In genomic region chr1:174946020-174946419, GRCh38 we compare ENCODE assay signal across 24 cellular contexts. TPM values are rescaled to one million over a fixed set of nuclear protein-coding genes. Genes with fewer than 3 reads are reported as not detected.
A peak's percentile ranks its signal among the peaks of the same experiment; 100 is the strongest.
DNase-seq lines count a peak whose midpoint lies in the region; ATAC-seq and TF ChIP-seq lines count a peak whose summit lies in the region.
"Had no signal": no experiment of that assay in that cellular context is flagged by ENCODE, and none has a peak within 500 bp of the region (broad histone marks: within the 10 kb centered on the region; RNA-seq: fewer than 3 reads in every experiment).

No MANE protein-coding gene starts in this region.

- H3K9ac ChIP-seq in mesendoderm (ENCODE audit: low read length): no peak overlapping the region
- H3K9ac ChIP-seq: BLaER1 had no signal

- H3K27me3 Mint-ChIP-seq in GM23338 (ENCODE audit: insufficient read depth, low read depth, poor library complexity): peaks cover 5% of the 10 kb centered on the region
- no peaks in the 10 kb centered on the region for H3K27me3 Mint-ChIP-seq in brain
- H3K27me3 Mint-ChIP-seq: IgD-negative memory B cell had no signal

- H3K4me3 ChIP-seq in GM23338: no peak overlapping the region
- no peak overlapping the region for H3K4me3 ChIP-seq in mesendoderm (ENCODE audit: low read length)
- H3K4me3 ChIP-seq in retinal pigment epithelial cell (ENCODE audit: low read length): no peak overlapping the region
- H3K4me3 ChIP-seq: A549, BLaER1 had no signal

- DNase-seq in GM23338 (ENCODE audit: low spot score): no peak
- peak; percentile 63 for DNase-seq in mesendoderm
- peak; percentile 82 for DNase-seq in retinal pigment epithelial cell (ENCODE audit: low read depth)
- no peak for DNase-seq in NCI-H1436 (lab: John Stamatoyannopoulos, UW)
- DNase-seq in NCI-H187 treated with DMSO at 0.1 percent for 48 hours (lab: John Stamatoyannopoulos, UW): no peak
- no peak for DNase-seq in OCI-M2 (lab: John Stamatoyannopoulos, UW; ENCODE audit: unreplicated experiment)
- DNase-seq: CD8-positive, alpha-beta T cell; H7; Kasumi-1; MM.1S; NCI-H1092 treated with DMSO at 0.1 percent for 48 hours; NCI-H1694 treated with DMSO at 0.1 percent for 48 hours; NCI-H2227 treated with DMSO at 0.1 percent for 48 hours; NCI-H510A treated with DMSO at 0.1 percent for 48 hours; NCI-H774; PC-3; SIG-M5 had no signal

- H2BK15ac ChIP-seq in mesendoderm (replicated peaks; ENCODE audit: low read depth): no peak overlapping the region

- H3K36me3 Mint-ChIP-seq in GM23338 (ENCODE audit: low read depth): peaks cover 6% of the 10 kb centered on the region; the same call in 2 of the 3 replicates
- H3K36me3 Mint-ChIP-seq in brain: no peaks in the 10 kb centered on the region
- H3K36me3 Mint-ChIP-seq: CD8-positive, alpha-beta T cell had no signal

- no peaks in the 10 kb centered on the region; the same call in 2 of the 3 replicates for H3K9me3 Mint-ChIP-seq in GM23338
- no peaks in the 10 kb centered on the region for H3K9me3 Mint-ChIP-seq in brain
- H3K9me3 Mint-ChIP-seq: CD8-positive, alpha-beta T cell; IgD-negative memory B cell had no signal

- H3K36me3 ChIP-seq in GM23338 (ENCODE audit: insufficient read depth) (no peaks in the 10 kb centered on the region), mesendoderm (ENCODE audit: control insufficient read depth, insufficient read depth, low read length) (no peaks in the 10 kb centered on the region)
- H3K36me3 ChIP-seq: BLaER1 had no signal

- H3K4me1 Mint-ChIP-seq in GM23338 (peaks cover 10% of the 10 kb centered on the region), brain (peaks cover 33% of the 10 kb centered on the region)

- H3K27ac ChIP-seq in GM23338 (ENCODE audit: low read depth) (peak overlapping the region; percentile 72; the same call in 1 of the 2 replicates), mesendoderm (ENCODE audit: low read depth, low read length) (no peak overlapping the region)
- H3K27ac ChIP-seq: A549, BLaER1, RWPE1 had no signal

- TF ChIP-seq CTCF in GM23338 (conservative IDR thresholded peaks at IDR 0.05; ENCODE audit: low read depth in 2 of 2) (no peak), brain (conservative IDR thresholded peaks at IDR 0.05) (no peak), retinal pigment epithelial cell (conservative IDR thresholded peaks at IDR 0.05; ENCODE audit: low read depth, low read length) (no peak)

- H4K8ac ChIP-seq in mesendoderm (ENCODE audit: low read depth, low read length): no peak overlapping the region

- no peak overlapping the region for H3K56ac ChIP-seq in mesendoderm (ENCODE audit: low read length)

- H3F3A ChIP-seq in GM23338 (replicated peaks; ENCODE audit: low read depth): no peaks in the 10 kb centered on the region

- H3K4me2 ChIP-seq in GM23338 (no peak overlapping the region), mesendoderm (ENCODE audit: low read length) (no peak overlapping the region)
- H3K4me2 ChIP-seq: A549, BLaER1 had no signal

- H3K23ac ChIP-seq in mesendoderm (ENCODE audit: low read length): no peak overlapping the region

- H2BK120ac ChIP-seq in mesendoderm (ENCODE audit: low read depth, low read length): no peak overlapping the region

- H2BK5ac ChIP-seq in mesendoderm (ENCODE audit: low read length): no peak overlapping the region

- no peak overlapping the region for H2AFZ ChIP-seq in GM23338

- H4K5ac ChIP-seq in mesendoderm (ENCODE audit: low read length): no peak overlapping the region

- ATAC-seq in GM23338 (no peak), HG03457 (IDR thresholded peaks at IDR 0.05; ENCODE audit: unreplicated experiment) (no peak)
- ATAC-seq: A549; CD8-positive, alpha-beta T cell; PC-3; SK-N-SH treated with all-trans-retinoic acid at 6 μM for 48 hours had no signal

- H3K4me1 ChIP-seq in GM23338 (ENCODE audit: insufficient read depth) (peaks cover 7% of the 10 kb centered on the region), mesendoderm (ENCODE audit: control insufficient read depth, low read depth, low read length) (no peaks in the 10 kb centered on the region)
- H3K4me1 ChIP-seq: A549 had no signal

- H3K18ac ChIP-seq in mesendoderm (ENCODE audit: low read length): peak overlapping the region; percentile 51

- no CpG with 5 or more reads among the region's 2 CpGs for WGBS in mesendoderm (ENCODE audit: extremely low coverage, insufficient coverage, low lambda C conversion rate)

- no peak overlapping the region for H2AK5ac ChIP-seq in mesendoderm (ENCODE audit: low read length)

- peaks cover 51% of the 10 kb centered on the region for H4K20me1 ChIP-seq in GM23338 (replicated peaks; ENCODE audit: insufficient read depth)
- H4K20me1 ChIP-seq: BLaER1 had no signal

- H3K4ac ChIP-seq in mesendoderm (ENCODE audit: low read depth, low read length): no peak overlapping the region

- H3K4me3 Mint-ChIP-seq in GM23338 (no peak overlapping the region), brain (no peak overlapping the region)
- H3K4me3 Mint-ChIP-seq: CD8-positive, alpha-beta T cell; IgD-negative memory B cell had no signal

- H3K27me3 ChIP-seq in GM23338 (ENCODE audit: insufficient read depth) (no peaks in the 10 kb centered on the region), mesendoderm (ENCODE audit: insufficient read depth, low read length, poor library complexity) (no peaks in the 10 kb centered on the region)
- H3K27me3 ChIP-seq: BLaER1 had no signal

- H3K27ac Mint-ChIP-seq in GM23338 (no peak overlapping the region), brain (peak overlapping the region in 3 of 5 experiments; percentile 36 to 80 (median 74))
- H3K27ac Mint-ChIP-seq: IgD-negative memory B cell had no signal

- no peaks in the 10 kb centered on the region for H3K9me2 ChIP-seq in GM23338 (ENCODE audit: insufficient read depth)

- H3K79me2 ChIP-seq in GM23338 (replicated peaks; ENCODE audit: insufficient read depth): peaks cover 97% of the 10 kb centered on the region
- no peaks in the 10 kb centered on the region for H3K79me2 ChIP-seq in mesendoderm (ENCODE audit: control insufficient read depth, insufficient read depth, low read length)

- no peaks in the 10 kb centered on the region for H3K79me1 ChIP-seq in mesendoderm (ENCODE audit: low read length)

TF ChIP-seq in GM23338, 12 proteins besides CTCF, POLR2A, EP300 and RAD21 (continues in another document):
- TF ChIP-seq JUNB (IDR thresholded peaks at IDR 0.05; ENCODE audit: unreplicated experiment): no peak
- no peak for TF ChIP-seq ZNF331 (CRISPR knock-in tag; IDR thresholded peaks at IDR 0.05; ENCODE audit: low read depth)
- TF ChIP-seq, protein P1, sequence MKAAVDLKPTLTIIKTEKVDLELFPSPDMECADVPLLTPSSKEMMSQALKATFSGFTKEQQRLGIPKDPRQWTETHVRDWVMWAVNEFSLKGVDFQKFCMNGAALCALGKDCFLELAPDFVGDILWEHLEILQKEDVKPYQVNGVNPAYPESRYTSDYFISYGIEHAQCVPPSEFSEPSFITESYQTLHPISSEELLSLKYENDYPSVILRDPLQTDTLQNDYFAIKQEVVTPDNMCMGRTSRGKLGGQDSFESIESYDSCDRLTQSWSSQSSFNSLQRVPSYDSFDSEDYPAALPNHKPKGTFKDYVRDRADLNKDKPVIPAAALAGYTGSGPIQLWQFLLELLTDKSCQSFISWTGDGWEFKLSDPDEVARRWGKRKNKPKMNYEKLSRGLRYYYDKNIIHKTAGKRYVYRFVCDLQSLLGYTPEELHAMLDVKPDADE (IDR thresholded peaks at IDR 0.05): no peak
- TF ChIP-seq POLR2AphosphoS5 (IDR thresholded peaks at IDR 0.05; ENCODE audit: low read depth): no peak
- no peak for TF ChIP-seq STAT1 (IDR thresholded peaks at IDR 0.05; ENCODE audit: unreplicated experiment)
- no peak for TF ChIP-seq EZH2 (IDR thresholded peaks at IDR 0.05; ENCODE audit: low read depth, unreplicated experiment)
- no peak for TF ChIP-seq ZNF114 (CRISPR knock-in tag; IDR thresholded peaks at IDR 0.05)

RNA-seq across cellular contexts. Expression of gene CACYBP, which starts 53.7 kb away (rescaled TPM):
- 186 and 209 TPM in 2 replicates for total RNA-seq in GM23338 (2014; rRNA removed; shearing (Covaris generic))
- polyA plus RNA-seq in GM23338 (2016; fragmentation: Nextera tagmentation; extraction: Ambion mirVana): 331 and 453 TPM in 2 replicates
- 181 TPM for polyA plus RNA-seq in brain (ENCODE audit: insufficient read depth, low read depth, low replicate concordance)
- polyA plus RNA-seq in mesendoderm (2013, experiment 1 of 2): 113 TPM
- polyA plus RNA-seq in mesendoderm (2013, experiment 2 of 2): 111 TPM

Comparison
In these comparisons a context has a peak if more than half of its experiments do, and no peak if none do; other contexts are left out.
1. DNase-seq: peak in mesendoderm (single experiment) and retinal pigment epithelial cell (single experiment); none in GM23338 (single experiment), NCI-H1436 (single experiment), NCI-H187 treated with DMSO at 0.1 percent for 48 hours (single experiment) and OCI-M2 (single experiment).